Comparison of ENCODE assay signal across 29 cellular contexts in genomic region chr9:111863636-111864035, GRCh38.
"Had no signal": no experiment of that assay in that cellular context is flagged by ENCODE, and none has a peak within 500 bp of the region (broad histone marks: within the 10 kb centered on the region; RNA-seq: fewer than 3 reads in every experiment).

No MANE protein-coding gene starts in this region.

- H3K27ac ChIP-seq: ascending aorta, coronary artery, dorsolateral prefrontal cortex, gastroesophageal sphincter had no signal

- ATAC-seq: activated CD4-positive, alpha-beta T cell treated with anti-CD3 and anti-CD28 coated beads for 36 hours; activated naive CD4-positive, alpha-beta T cell treated with anti-CD3 and anti-CD28 coated beads, Interleukin-2, amount 50 U/mL, for 72 hours; activated T-cell treated with anti-CD3 and anti-CD28 coated beads, Interleukin-2, amount 50 U/mL, for 72 hours; gastroesophageal sphincter; T-helper 17 cell had no signal

- H3K9me3 Mint-ChIP-seq: activated naive CD8-positive, alpha-beta T cell treated with anti-CD3 and anti-CD28 coated beads, Interleukin-2, amount 10 ng/mL, durations not matched to agents 7 days and 5 days; central memory CD8-positive, alpha-beta T cell; dendritic cell treated with granulocyte-macrophage colony-stimulating factor and Interleukin-4, amounts not matched to agents 40 ng/mL and 50 ng/mL, for 4 days had no signal

- H3K9me3 ChIP-seq: ascending aorta, esophagus squamous epithelium, gastroesophageal sphincter had no signal

- H3K4me3 Mint-ChIP-seq: activated CD4-positive, alpha-beta memory T cell treated with anti-CD3 and anti-CD28 coated beads, Interleukin-2, amount 10 ng/mL, durations not matched to agents 7 days and 5 days; activated CD4-positive, alpha-beta T cell treated with anti-CD3 and anti-CD28 coated beads for 36 hours; activated CD4-positive, alpha-beta T cell treated with anti-CD3 and anti-CD28 coated beads, Interleukin-2, amount 10 ng/mL, durations not matched to agents 7 days and 5 days; activated naive CD4-positive, alpha-beta T cell treated with anti-CD3 and anti-CD28 coated beads, Interleukin-2, amount 10 ng/mL, durations not matched to agents 7 days and 5 days; activated naive CD8-positive, alpha-beta T cell treated with anti-CD3 and anti-CD28 coated beads, Interleukin-2, amount 10 ng/mL, durations not matched to agents 7 days and 5 days; activated T-cell treated with anti-CD3 and anti-CD28 coated beads, Interleukin-2, amount 50 U/mL, for 24 hours; activated T-cell treated with anti-CD3 and anti-CD28 coated beads, Interleukin-2, amount 50 U/mL, for 72 hours; brain; central memory CD8-positive, alpha-beta T cell; dendritic cell treated with granulocyte-macrophage colony-stimulating factor and Interleukin-4, amounts not matched to agents 40 ng/mL and 50 ng/mL, for 4 days; endodermal cell; T-helper 17 cell had no signal

- H3K27ac Mint-ChIP-seq: activated CD4-positive, alpha-beta memory T cell treated with anti-CD3 and anti-CD28 coated beads, Interleukin-2, amount 10 ng/mL, durations not matched to agents 7 days and 5 days; activated CD4-positive, alpha-beta T cell treated with anti-CD3 and anti-CD28 coated beads for 36 hours; activated CD4-positive, alpha-beta T cell treated with anti-CD3 and anti-CD28 coated beads, Interleukin-2, amount 10 ng/mL, durations not matched to agents 7 days and 5 days; activated naive CD4-positive, alpha-beta T cell treated with anti-CD3 and anti-CD28 coated beads, Interleukin-2, amount 10 ng/mL, durations not matched to agents 7 days and 5 days; activated naive CD4-positive, alpha-beta T cell treated with anti-CD3 and anti-CD28 coated beads, Interleukin-2, amount 50 U/mL, for 72 hours; activated T-cell treated with anti-CD3 and anti-CD28 coated beads, Interleukin-2, amount 50 U/mL, for 24 hours; activated T-cell treated with anti-CD3 and anti-CD28 coated beads, Interleukin-2, amount 50 U/mL, for 72 hours; brain; dendritic cell treated with granulocyte-macrophage colony-stimulating factor and Interleukin-4, amounts not matched to agents 40 ng/mL and 50 ng/mL, for 4 days; endodermal cell; T-helper 17 cell had no signal

- H3K4me3 ChIP-seq: ascending aorta, coronary artery, dorsolateral prefrontal cortex, esophagus squamous epithelium, gastroesophageal sphincter had no signal

- H3K4me1 Mint-ChIP-seq: activated naive CD8-positive, alpha-beta T cell treated with anti-CD3 and anti-CD28 coated beads, Interleukin-2, amount 10 ng/mL, durations not matched to agents 7 days and 5 days; brain; endodermal cell had no signal

- H3K27me3 Mint-ChIP-seq: activated CD4-positive, alpha-beta T cell treated with anti-CD3 and anti-CD28 coated beads for 36 hours; activated CD4-positive, alpha-beta T cell treated with anti-CD3 and anti-CD28 coated beads, Interleukin-2, amount 10 ng/mL, durations not matched to agents 7 days and 5 days; activated naive CD8-positive, alpha-beta T cell treated with anti-CD3 and anti-CD28 coated beads, Interleukin-2, amount 10 ng/mL, durations not matched to agents 7 days and 5 days; activated T-cell treated with anti-CD3 and anti-CD28 coated beads, Interleukin-2, amount 50 U/mL, for 24 hours; T-helper 17 cell had no signal

- H3K36me3 Mint-ChIP-seq: activated naive CD4-positive, alpha-beta T cell treated with anti-CD3 and anti-CD28 coated beads, Interleukin-2, amount 10 ng/mL, durations not matched to agents 7 days and 5 days; activated naive CD8-positive, alpha-beta T cell treated with anti-CD3 and anti-CD28 coated beads, Interleukin-2, amount 10 ng/mL, durations not matched to agents 7 days and 5 days; brain had no signal

- H3K4me1 ChIP-seq: ascending aorta, gastroesophageal sphincter had no signal

- H3K36me3 ChIP-seq: ascending aorta, esophagus squamous epithelium, gastroesophageal sphincter had no signal

- DNase-seq: activated CD4-positive, alpha-beta memory T cell treated with anti-CD3 and anti-CD28 coated beads, Interleukin-2, amount 10 ng/mL, durations not matched to agents 7 days and 5 days; activated CD4-positive, alpha-beta T cell treated with anti-CD3 and anti-CD28 coated beads for 36 hours; activated CD4-positive, alpha-beta T cell treated with anti-CD3 and anti-CD28 coated beads, Interleukin-2, amount 10 ng/mL, durations not matched to agents 7 days and 5 days; activated CD4-positive, alpha-beta T cell treated with anti-CD3 and anti-CD28 coated beads, Interleukin-2, amount 50 U/mL, for 4 hours; activated CD4-positive, CD25-positive, alpha-beta regulatory T cell; activated CD4-positive, CD25-positive, alpha-beta regulatory T cell treated with anti-CD3 and anti-CD28 coated beads, Interleukin-2, amount 50 U/mL, for 72 hours; activated CD8-positive, alpha-beta memory T cell treated with anti-CD3 and anti-CD28 coated beads, Interleukin-2, amount 50 U/mL, for 48 hours; activated gamma-delta T cell; activated naive CD4-positive, alpha-beta T cell; activated naive CD4-positive, alpha-beta T cell treated with anti-CD3 and anti-CD28 coated beads, Interleukin-2, amount 10 ng/mL, durations not matched to agents 7 days and 5 days; activated naive CD8-positive, alpha-beta T cell treated with anti-CD3 and anti-CD28 coated beads, Interleukin-2, amount 10 ng/mL, durations not matched to agents 7 days and 5 days; activated T-cell treated with anti-CD3 and anti-CD28 coated beads for 4 hours; activated T-cell treated with anti-CD3 and anti-CD28 coated beads, Interleukin-2, amount 50 U/mL, for 24 hours; activated T-cell treated with anti-CD3 and anti-CD28 coated beads, Interleukin-2, amount 50 U/mL, for 72 hours; dorsolateral prefrontal cortex; effector memory CD4-positive, alpha-beta T cell; endodermal cell; esophagus squamous epithelium; foreskin melanocyte; T-helper 1 cell; T-helper 17 cell had no signal

- H3K27me3 ChIP-seq: ascending aorta, dorsolateral prefrontal cortex, esophagus squamous epithelium, gastroesophageal sphincter had no signal

- FAIRE-seq: bronchial epithelial cell had no signal
